In genomic region chr10:72258617-72259016, GRCh38 we compare ENCODE assay signal across 11 cellular contexts. TPM values are rescaled to one million over a fixed set of nuclear protein-coding genes. Genes with fewer than 3 reads are reported as not detected.
DNase-seq lines count a peak whose midpoint lies in the region; TF ChIP-seq lines count a peak whose summit lies in the region.
"Had no signal": no experiment of that assay in that cellular context is flagged by ENCODE, and none has a peak within 500 bp of the region (broad histone marks: within the 10 kb centered on the region; RNA-seq: fewer than 3 reads in every experiment).

No MANE protein-coding gene starts in this region.

- no peaks in the 10 kb centered on the region for H3K36me3 Mint-ChIP-seq in activated naive CD4-positive, alpha-beta T cell treated with anti-CD3 and anti-CD28 coated beads, Interleukin-2, amount 50 U/mL, for 24 hours
- H3K36me3 Mint-ChIP-seq in activated T-helper 2 cell treated with anti-CD3 and anti-CD28 coated beads, Interferon-gamma antibody, Interleukin-2, Interleukin-4, amounts not matched to agents 10 μg/mL and 5 μg/mL and 100 μg/mL, durations not matched to agents 14 hours and 24 hours and 36 hours (ENCODE audit: low read depth) = no peaks in the 10 kb centered on the region
- H3K36me3 Mint-ChIP-seq in mesothelial cell of epicardium (no peaks in the 10 kb centered on the region), type B pancreatic cell (no peaks in the 10 kb centered on the region)

- TF ChIP-seq CTCF in mesothelial cell of epicardium (IDR thresholded peaks at IDR 0.05; ENCODE audit: unreplicated experiment) = no peak
- TF ChIP-seq CTCF in type B pancreatic cell (conservative IDR thresholded peaks at IDR 0.05) = peak; percentile 24

- no peaks in the 10 kb centered on the region for H3K27me3 Mint-ChIP-seq in activated naive CD4-positive, alpha-beta T cell treated with anti-CD3 and anti-CD28 coated beads, Interleukin-2, amount 50 U/mL, for 24 hours
- no peaks in the 10 kb centered on the region for H3K27me3 Mint-ChIP-seq in activated T-helper 2 cell treated with anti-CD3 and anti-CD28 coated beads, Interferon-gamma antibody, Interleukin-2, Interleukin-4, amounts not matched to agents 10 μg/mL and 5 μg/mL and 100 μg/mL, durations not matched to agents 14 hours and 24 hours and 36 hours (ENCODE audit: low read depth)
- H3K27me3 Mint-ChIP-seq in mesothelial cell of epicardium (ENCODE audit: low read depth) (no peaks in the 10 kb centered on the region), type B pancreatic cell (no peaks in the 10 kb centered on the region)

- peaks cover 72% of the 10 kb centered on the region for H3K4me1 Mint-ChIP-seq in activated naive CD4-positive, alpha-beta T cell treated with anti-CD3 and anti-CD28 coated beads, Interleukin-2, amount 50 U/mL, for 24 hours
- H3K4me1 Mint-ChIP-seq in activated T-helper 2 cell treated with anti-CD3 and anti-CD28 coated beads, Interferon-gamma antibody, Interleukin-2, Interleukin-4, amounts not matched to agents 10 μg/mL and 5 μg/mL and 100 μg/mL, durations not matched to agents 14 hours and 24 hours and 36 hours (ENCODE audit: low read depth) = peaks cover 55% of the 10 kb centered on the region
- H3K4me1 Mint-ChIP-seq in mesothelial cell of epicardium = peaks cover 60% of the 10 kb centered on the region
- peaks cover 52% of the 10 kb centered on the region for H3K4me1 Mint-ChIP-seq in type B pancreatic cell (ENCODE audit: unreplicated experiment)

- H3K4me3 Mint-ChIP-seq in activated naive CD4-positive, alpha-beta T cell treated with anti-CD3 and anti-CD28 coated beads, Interleukin-2, amount 50 U/mL, for 24 hours = peak overlapping the region; percentile 36
- no peak overlapping the region for H3K4me3 Mint-ChIP-seq in activated T-helper 2 cell treated with anti-CD3 and anti-CD28 coated beads, Interferon-gamma antibody, Interleukin-2, Interleukin-4, amounts not matched to agents 10 μg/mL and 5 μg/mL and 100 μg/mL, durations not matched to agents 14 hours and 24 hours and 36 hours (ENCODE audit: low read depth)
- H3K4me3 Mint-ChIP-seq in mesothelial cell of epicardium (no peak overlapping the region), type B pancreatic cell (peak overlapping the region; percentile 54)

- no peak for DNase-seq in activated naive CD4-positive, alpha-beta T cell treated with anti-CD3 and anti-CD28 coated beads, Interleukin-2, amount 50 U/mL, for 16 hours
- DNase-seq in activated T-helper 2 cell treated with anti-CD3 and anti-CD28 coated beads, Interferon-gamma antibody, Interleukin-2, Interleukin-4, amounts not matched to agents 10 μg/mL and 5 μg/mL and 100 μg/mL, durations not matched to agents 14 hours and 24 hours and 36 hours (ENCODE audit: low spot score) = no peak
- DNase-seq in mesothelial cell of epicardium (ENCODE audit: low spot score in 2 of 2, unreplicated experiment in 2 of 2) = no peak
- no peak for DNase-seq in type B pancreatic cell (ENCODE audit: extremely low spot score, unreplicated experiment)
- DNase-seq in HT-29 (ENCODE audit: low spot score) = no peak
- no peak for DNase-seq in stimulated activated naive CD4-positive, alpha-beta T cell (lab: John Stamatoyannopoulos, UW)
- no peak for DNase-seq in HEK293T (ENCODE audit: extremely low spot score)
- DNase-seq: head of caudate nucleus; SIG-M5; stimulated activated CD4-positive, alpha-beta T cell treated with anti-CD3 and anti-CD28 coated beads, Interleukin-2, amount 100 ng/mL, for 24 hours had no signal

- intact Hi-C loops in activated T-helper 2 cell treated with anti-CD3 and anti-CD28 coated beads, Interferon-gamma antibody, Interleukin-2, Interleukin-4, amounts not matched to agents 10 μg/mL and 5 μg/mL and 100 μg/mL, durations not matched to agents 14 hours and 24 hours and 36 hours (cut with micrococcal nuclease) = no loop called here

- H3K9me3 Mint-ChIP-seq in activated naive CD4-positive, alpha-beta T cell treated with anti-CD3 and anti-CD28 coated beads, Interleukin-2, amount 50 U/mL, for 24 hours = no peaks in the 10 kb centered on the region
- no peaks in the 10 kb centered on the region for H3K9me3 Mint-ChIP-seq in activated T-helper 2 cell treated with anti-CD3 and anti-CD28 coated beads, Interferon-gamma antibody, Interleukin-2, Interleukin-4, amounts not matched to agents 10 μg/mL and 5 μg/mL and 100 μg/mL, durations not matched to agents 14 hours and 24 hours and 36 hours
- H3K9me3 Mint-ChIP-seq in mesothelial cell of epicardium = no peaks in the 10 kb centered on the region
- H3K9me3 Mint-ChIP-seq in type B pancreatic cell = no peaks in the 10 kb centered on the region

- H3K27ac Mint-ChIP-seq in activated naive CD4-positive, alpha-beta T cell treated with anti-CD3 and anti-CD28 coated beads, Interleukin-2, amount 50 U/mL, for 24 hours = no peak overlapping the region
- peak overlapping the region; percentile 54 for H3K27ac Mint-ChIP-seq in activated T-helper 2 cell treated with anti-CD3 and anti-CD28 coated beads, Interferon-gamma antibody, Interleukin-2, Interleukin-4, amounts not matched to agents 10 μg/mL and 5 μg/mL and 100 μg/mL, durations not matched to agents 14 hours and 24 hours and 36 hours
- H3K27ac Mint-ChIP-seq in mesothelial cell of epicardium (peak overlapping the region; percentile 77), type B pancreatic cell (peak overlapping the region; percentile 83)

- POLR2A ChIA-PET in HEK293T (lab: Yijun Ruan, JAX) = interaction anchor here (0.9 to 12.3 kb wide), 3 partner anchors 11 to 62 kb away, joined by 5 to 317 read pairs (median 32); partner anchors contain the start of gene DDIT4

- CTCF ChIA-PET in HEK293T (lab: Yijun Ruan, JAX) = interaction anchor here (0.8 to 1.3 kb wide), 2 partner anchors 9 to 133 kb away, joined by 3 to 5 read pairs; no protein-coding TSS in a partner anchor

TF ChIP-seq in HEK293T, 16 proteins besides CTCF, POLR2A, EP300 and RAD21:
- TF ChIP-seq PKNOX1 (IDR thresholded peaks at IDR 0.05) = no peak
- no peak for TF ChIP-seq NFRKB (IDR thresholded peaks at IDR 0.05)
- TF ChIP-seq CTBP1 (IDR thresholded peaks at IDR 0.05; ENCODE audit: borderline replicate concordance) = no peak
- TF ChIP-seq SUZ12 (IDR thresholded peaks at IDR 0.05) = no peak
- TF ChIP-seq ZNF384 (IDR thresholded peaks at IDR 0.05) = no peak
- no peak for TF ChIP-seq SP1 (IDR thresholded peaks at IDR 0.05)
- TF ChIP-seq FOXK2 (IDR thresholded peaks at IDR 0.05) = no peak
- no peak for TF ChIP-seq TARDBP (IDR thresholded peaks at IDR 0.05)
- no peak for TF ChIP-seq BHLHE40 (IDR thresholded peaks at IDR 0.05; ENCODE audit: borderline replicate concordance)
- TF ChIP-seq HDGF (IDR thresholded peaks at IDR 0.05; ENCODE audit: borderline replicate concordance) = no peak
- no peak for TF ChIP-seq FOXA1 (IDR thresholded peaks at IDR 0.05)
- TF ChIP-seq FOXM1 (IDR thresholded peaks at IDR 0.05; ENCODE audit: borderline replicate concordance) = no peak

RNA-seq across cellular contexts. Expression of gene DDIT4, which starts 15.1 kb away (rescaled TPM):
- total RNA-seq in activated T-helper 2 cell treated with anti-CD3 and anti-CD28 coated beads, Interferon-gamma antibody, Interleukin-2, Interleukin-4, amounts not matched to agents 10 μg/mL and 5 μg/mL and 100 μg/mL, durations not matched to agents 14 hours and 24 hours and 36 hours = 543 and 569 TPM in 2 replicates
- total RNA-seq in mesothelial cell of epicardium (61.6 to 62.5 TPM (median 61.9 TPM) in 3 replicates), type B pancreatic cell (ENCODE audit: low replicate concordance) (95.9 and 130 TPM in 2 replicates)
- total RNA-seq in HT-29 (2014; rRNA removed; shearing (Covaris generic)) = 88.4 and 107 TPM in 2 replicates

RNA-seq across cellular contexts. Expression of gene ASCC1, which starts 42.5 kb away (rescaled TPM):
- total RNA-seq in activated T-helper 2 cell treated with anti-CD3 and anti-CD28 coated beads, Interferon-gamma antibody, Interleukin-2, Interleukin-4, amounts not matched to agents 10 μg/mL and 5 μg/mL and 100 μg/mL, durations not matched to agents 14 hours and 24 hours and 36 hours = 46.2 and 49.6 TPM in 2 replicates
- total RNA-seq in mesothelial cell of epicardium = 35.2 to 36.6 TPM (median 36.4 TPM) in 3 replicates
- total RNA-seq in type B pancreatic cell (ENCODE audit: low replicate concordance) = 30.4 and 32.8 TPM in 2 replicates
- total RNA-seq in HT-29 (2014; rRNA removed; shearing (Covaris generic)) = 12.1 and 12.2 TPM in 2 replicates

RNA-seq across cellular contexts. Expression of gene ANAPC16, which starts 42.8 kb away (rescaled TPM):
- total RNA-seq in activated T-helper 2 cell treated with anti-CD3 and anti-CD28 coated beads, Interferon-gamma antibody, Interleukin-2, Interleukin-4, amounts not matched to agents 10 μg/mL and 5 μg/mL and 100 μg/mL, durations not matched to agents 14 hours and 24 hours and 36 hours = 94.1 and 95.9 TPM in 2 replicates
- 74.3 to 80.5 TPM (median 78.7 TPM) in 3 replicates for total RNA-seq in mesothelial cell of epicardium
- total RNA-seq in type B pancreatic cell (ENCODE audit: low replicate concordance) = 79.2 and 86.3 TPM in 2 replicates
- 38.9 and 45.8 TPM in 2 replicates for total RNA-seq in HT-29 (2014; rRNA removed; shearing (Covaris generic))

Comparison
In these comparisons a context has a peak if more than half of its experiments do, and no peak if none do; other contexts are left out.
1. H3K4me3 Mint-ChIP-seq: peak in activated naive CD4-positive, alpha-beta T cell treated with anti-CD3 and anti-CD28 coated beads, Interleukin-2, amount 50 U/mL, for 24 hours (single experiment) and type B pancreatic cell (single experiment); none in activated T-helper 2 cell treated with anti-CD3 and anti-CD28 coated beads, Interferon-gamma antibody, Interleukin-2, Interleukin-4, amounts not matched to agents 10 μg/mL and 5 μg/mL and 100 μg/mL, durations not matched to agents 14 hours and 24 hours and 36 hours (single experiment) and mesothelial cell of epicardium (single experiment).